In the genomic region with DNA sequence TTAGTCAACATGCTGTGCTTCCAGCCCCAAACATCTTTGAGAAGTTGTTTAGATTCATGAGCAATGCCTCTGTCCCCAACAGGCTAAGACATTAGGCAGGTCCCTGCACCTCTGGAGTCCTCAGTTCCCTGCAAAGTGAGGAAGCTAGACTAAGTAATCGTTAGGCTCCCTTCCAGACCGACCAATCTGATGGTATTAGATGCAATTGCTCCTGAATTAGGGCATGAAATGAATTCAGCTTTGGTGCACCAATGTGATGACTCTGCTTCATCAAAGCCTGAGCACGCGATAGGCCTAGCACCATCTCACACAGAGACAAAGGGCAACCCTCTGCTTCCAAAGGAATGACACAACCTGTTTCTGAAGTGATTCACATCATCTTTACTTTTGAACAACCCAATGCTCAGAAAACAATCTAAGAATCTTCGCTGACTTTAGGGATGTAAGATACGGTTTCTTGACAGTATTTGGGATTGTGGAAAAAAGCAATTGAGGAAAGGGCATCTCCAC, we compare ENCODE assay signal across 1 cellular context.
TF ChIP-seq lines count a peak whose summit lies in the region.

No MANE protein-coding gene starts in this region.

TF ChIP-seq in GM23338, 12 proteins besides CTCF, POLR2A, EP300 and RAD21 (continued from another document):
- TF ChIP-seq, protein P1, sequence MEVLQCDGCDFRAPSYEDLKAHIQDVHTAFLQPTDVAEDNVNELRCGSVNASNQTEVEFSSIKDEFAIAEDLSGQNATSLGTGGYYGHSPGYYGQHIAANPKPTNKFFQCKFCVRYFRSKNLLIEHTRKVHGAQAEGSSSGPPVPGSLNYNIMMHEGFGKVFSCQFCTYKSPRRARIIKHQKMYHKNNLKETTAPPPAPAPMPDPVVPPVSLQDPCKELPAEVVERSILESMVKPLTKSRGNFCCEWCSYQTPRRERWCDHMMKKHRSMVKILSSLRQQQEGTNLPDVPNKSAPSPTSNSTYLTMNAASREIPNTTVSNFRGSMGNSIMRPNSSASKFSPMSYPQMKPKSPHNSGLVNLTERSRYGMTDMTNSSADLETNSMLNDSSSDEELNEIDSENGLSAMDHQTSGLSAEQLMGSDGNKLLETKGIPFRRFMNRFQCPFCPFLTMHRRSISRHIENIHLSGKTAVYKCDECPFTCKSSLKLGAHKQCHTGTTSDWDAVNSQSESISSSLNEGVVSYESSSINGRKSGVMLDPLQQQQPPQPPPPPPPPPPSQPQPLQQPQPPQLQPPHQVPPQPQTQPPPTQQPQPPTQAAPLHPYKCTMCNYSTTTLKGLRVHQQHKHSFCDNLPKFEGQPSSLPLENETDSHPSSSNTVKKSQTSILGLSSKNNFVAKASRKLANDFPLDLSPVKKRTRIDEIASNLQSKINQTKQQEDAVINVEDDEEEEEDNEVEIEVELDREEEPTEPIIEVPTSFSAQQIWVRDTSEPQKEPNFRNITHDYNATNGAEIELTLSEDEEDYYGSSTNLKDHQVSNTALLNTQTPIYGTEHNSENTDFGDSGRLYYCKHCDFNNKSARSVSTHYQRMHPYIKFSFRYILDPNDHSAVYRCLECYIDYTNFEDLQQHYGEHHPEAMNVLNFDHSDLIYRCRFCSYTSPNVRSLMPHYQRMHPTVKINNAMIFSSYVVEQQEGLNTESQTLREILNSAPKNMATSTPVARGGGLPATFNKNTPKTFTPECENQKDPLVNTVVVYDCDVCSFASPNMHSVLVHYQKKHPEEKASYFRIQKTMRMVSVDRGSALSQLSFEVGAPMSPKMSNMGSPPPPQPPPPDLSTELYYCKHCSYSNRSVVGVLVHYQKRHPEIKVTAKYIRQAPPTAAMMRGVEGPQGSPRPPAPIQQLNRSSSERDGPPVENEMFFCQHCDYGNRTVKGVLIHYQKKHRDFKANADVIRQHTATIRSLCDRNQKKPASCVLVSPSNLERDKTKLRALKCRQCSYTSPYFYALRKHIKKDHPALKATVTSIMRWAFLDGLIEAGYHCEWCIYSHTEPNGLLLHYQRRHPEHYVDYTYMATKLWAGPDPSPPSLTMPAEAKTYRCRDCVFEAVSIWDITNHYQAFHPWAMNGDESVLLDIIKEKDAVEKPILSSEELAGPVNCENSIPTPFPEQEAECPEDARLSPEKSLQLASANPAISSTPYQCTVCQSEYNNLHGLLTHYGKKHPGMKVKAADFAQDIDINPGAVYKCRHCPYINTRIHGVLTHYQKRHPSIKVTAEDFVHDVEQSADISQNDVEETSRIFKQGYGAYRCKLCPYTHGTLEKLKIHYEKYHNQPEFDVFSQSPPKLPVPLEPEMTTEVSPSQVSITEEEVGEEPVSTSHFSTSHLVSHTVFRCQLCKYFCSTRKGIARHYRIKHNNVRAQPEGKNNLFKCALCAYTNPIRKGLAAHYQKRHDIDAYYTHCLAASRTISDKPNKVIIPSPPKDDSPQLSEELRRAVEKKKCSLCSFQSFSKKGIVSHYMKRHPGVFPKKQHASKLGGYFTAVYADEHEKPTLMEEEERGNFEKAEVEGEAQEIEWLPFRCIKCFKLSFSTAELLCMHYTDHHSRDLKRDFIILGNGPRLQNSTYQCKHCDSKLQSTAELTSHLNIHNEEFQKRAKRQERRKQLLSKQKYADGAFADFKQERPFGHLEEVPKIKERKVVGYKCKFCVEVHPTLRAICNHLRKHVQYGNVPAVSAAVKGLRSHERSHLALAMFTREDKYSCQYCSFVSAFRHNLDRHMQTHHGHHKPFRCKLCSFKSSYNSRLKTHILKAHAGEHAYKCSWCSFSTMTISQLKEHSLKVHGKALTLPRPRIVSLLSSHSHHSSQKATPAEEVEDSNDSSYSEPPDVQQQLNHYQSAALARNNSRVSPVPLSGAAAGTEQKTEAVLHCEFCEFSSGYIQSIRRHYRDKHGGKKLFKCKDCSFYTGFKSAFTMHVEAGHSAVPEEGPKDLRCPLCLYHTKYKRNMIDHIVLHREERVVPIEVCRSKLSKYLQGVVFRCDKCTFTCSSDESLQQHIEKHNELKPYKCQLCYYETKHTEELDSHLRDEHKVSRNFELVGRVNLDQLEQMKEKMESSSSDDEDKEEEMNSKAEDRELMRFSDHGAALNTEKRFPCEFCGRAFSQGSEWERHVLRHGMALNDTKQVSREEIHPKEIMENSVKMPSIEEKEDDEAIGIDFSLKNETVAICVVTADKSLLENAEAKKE (CRISPR knock-in tag; IDR thresholded peaks at IDR 0.05): no peak
- TF ChIP-seq ZNF114 (CRISPR knock-in tag; IDR thresholded peaks at IDR 0.05): no peak
- no peak for TF ChIP-seq CREB1 (CRISPR knock-in tag; IDR thresholded peaks at IDR 0.05; ENCODE audit: low read depth)
- TF ChIP-seq STAT1 (IDR thresholded peaks at IDR 0.05; ENCODE audit: unreplicated experiment): no peak
TF ChIP-seq in GM23338: peak in this region for 0.
